ENCODE assay signal across 21 cellular contexts in the genomic region with DNA sequence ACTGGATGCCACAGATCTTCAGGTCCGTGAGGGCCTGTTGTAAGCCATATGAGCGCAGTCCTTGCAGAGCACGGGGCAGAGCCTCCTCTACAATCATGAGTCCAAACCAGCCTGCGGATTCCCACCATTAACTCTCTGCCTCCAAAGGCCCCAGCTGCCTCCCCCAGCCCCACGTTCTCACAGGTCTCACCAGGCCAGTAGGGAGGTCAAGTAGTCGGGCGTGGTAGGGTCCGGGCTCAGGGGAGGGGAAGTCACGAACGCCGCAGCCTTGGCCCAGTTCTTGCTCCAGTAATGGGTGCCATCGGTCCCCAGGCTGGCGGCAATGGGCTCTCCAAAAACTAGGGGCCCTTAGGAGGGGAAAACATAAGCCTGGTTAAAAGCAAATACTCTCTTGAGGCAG. TPM values are rescaled to one million over a fixed set of nuclear protein-coding genes. Genes with fewer than 3 reads are reported as not detected.
DNase-seq lines count a peak whose midpoint lies in the region; ATAC-seq and TF ChIP-seq lines count a peak whose summit lies in the region.
"Had no signal": no experiment of that assay in that cellular context is flagged by ENCODE, and none has a peak within 500 bp of the region (broad histone marks: within the 10 kb centered on the region; RNA-seq: fewer than 3 reads in every experiment).

No MANE protein-coding gene starts in this region.

- no peaks in the 10 kb centered on the region for H3K27me3 ChIP-seq in ascending aorta
- peaks cover 8% of the 10 kb centered on the region for H3K27me3 ChIP-seq in gastroesophageal sphincter
- peaks cover 0 to 14% (median 5%) of the 10 kb centered on the region in 3 donors for H3K27me3 ChIP-seq in skeletal muscle tissue (ENCODE audit: control insufficient read depth in 3 of 3, insufficient read depth in 3 of 3, low read length in 3 of 3)
- no peaks in the 10 kb centered on the region for H3K27me3 ChIP-seq in vagina
- H3K27me3 ChIP-seq: SJSA1 had no signal

- DNase-seq in ascending aorta (ENCODE audit: low spot score in 2 of 2) (no peak), vagina (ENCODE audit: extremely low spot score in 2 of 2) (no peak), dermis blood vessel endothelial cell (no peak)
- no peak for DNase-seq in stimulated activated CD4-positive, alpha-beta T cell treated with anti-CD3 and anti-CD28 coated beads, Interleukin-12 subunit alpha, Interleukin-12 subunit beta, amount 100 ng/mL, for 4 hours
- no peak for DNase-seq in activated naive CD8-positive, alpha-beta T cell treated with anti-CD3 and anti-CD28 coated beads for 36 hours
- DNase-seq: AML-193, H7, HFFc6, MV-4-11, NCI-H1417, NCI-H187 treated with DMSO at 0.1 percent for 48 hours, NCI-H345, NCI-H524 treated with DMSO at 0.1 percent for 48 hours, PC-9 had no signal

- TF ChIP-seq POLR2A in gastroesophageal sphincter (IDR thresholded peaks at IDR 0.05) (no peak), vagina (IDR thresholded peaks at IDR 0.05) (no peak)

- H3K27me3 Mint-ChIP-seq in activated naive CD8-positive, alpha-beta T cell treated with anti-CD3 and anti-CD28 coated beads for 36 hours: peaks cover 4% of the 10 kb centered on the region

- no peak for TF ChIP-seq EP300 in gastroesophageal sphincter (IDR thresholded peaks at IDR 0.05)

- H3K9me3 Mint-ChIP-seq in activated naive CD8-positive, alpha-beta T cell treated with anti-CD3 and anti-CD28 coated beads for 36 hours: no peaks in the 10 kb centered on the region
- H3K9me3 Mint-ChIP-seq: HFFc6 had no signal

- H3K27ac Mint-ChIP-seq in activated naive CD8-positive, alpha-beta T cell treated with anti-CD3 and anti-CD28 coated beads for 36 hours: no peak overlapping the region
- H3K27ac Mint-ChIP-seq: HFFc6 had no signal

- H3K4me1 ChIP-seq in ascending aorta: peaks cover 4% of the 10 kb centered on the region in 2 donors
- peaks cover 0 to 23% (median 0%) of the 10 kb centered on the region in 3 donors for H3K4me1 ChIP-seq in gastroesophageal sphincter
- peaks cover 0 to 9% (median 5%) of the 10 kb centered on the region in 3 donors for H3K4me1 ChIP-seq in skeletal muscle tissue (ENCODE audit: control insufficient read depth in 3 of 3, insufficient read depth in 3 of 3, low read length in 3 of 3)
- H3K4me1 ChIP-seq in vagina: peaks cover 7% of the 10 kb centered on the region
- H3K4me1 ChIP-seq: SJSA1 had no signal

- H3K4me1 Mint-ChIP-seq in activated naive CD8-positive, alpha-beta T cell treated with anti-CD3 and anti-CD28 coated beads for 36 hours: no peaks in the 10 kb centered on the region

- H3K9me3 ChIP-seq in ascending aorta: no peaks in the 10 kb centered on the region
- no peaks in the 10 kb centered on the region for H3K9me3 ChIP-seq in gastroesophageal sphincter
- H3K9me3 ChIP-seq in skeletal muscle tissue (ENCODE audit: control insufficient read depth in 3 of 3, low read length in 3 of 3): peaks cover 0 to 2% (median 0%) of the 10 kb centered on the region in 3 donors
- H3K9me3 ChIP-seq in vagina: no peaks in the 10 kb centered on the region
- H3K9me3 ChIP-seq: SJSA1 had no signal

- no peak for TF ChIP-seq CTCF in ascending aorta (IDR thresholded peaks at IDR 0.05)
- no peak for TF ChIP-seq CTCF in gastroesophageal sphincter (IDR thresholded peaks at IDR 0.05)
- TF ChIP-seq CTCF in vagina (IDR thresholded peaks at IDR 0.05): no peak

- peak overlapping the region; percentile 49 to 53 for H3K27ac ChIP-seq in ascending aorta
- peak overlapping the region in 3 of 4 donors; percentile 56 to 58 (median 57) for H3K27ac ChIP-seq in gastroesophageal sphincter
- H3K27ac ChIP-seq in skeletal muscle tissue (ENCODE audit: low read depth, low read length): peak overlapping the region; percentile 25
- peak overlapping the region; percentile 35 for H3K27ac ChIP-seq in vagina
- H3K27ac ChIP-seq: HL-60, KMS-11, PC-9, RWPE1, SJSA1 had no signal

- no peaks in the 10 kb centered on the region for H3K36me3 Mint-ChIP-seq in activated naive CD8-positive, alpha-beta T cell treated with anti-CD3 and anti-CD28 coated beads for 36 hours
- H3K36me3 Mint-ChIP-seq: CD14-positive monocyte had no signal

- ATAC-seq in gastroesophageal sphincter: no peak

- no CpG with 5 or more reads among the region's 13 CpGs for WGBS in gastroesophageal sphincter (ENCODE audit: low coverage in 1 of 2), 2 donors

- H3K4me3 ChIP-seq in ascending aorta (peak overlapping the region in 1 of 2 donors; percentile 53), gastroesophageal sphincter (no peak overlapping the region), skeletal muscle tissue (ENCODE audit: low read length in 3 of 3) (no peak overlapping the region), vagina (no peak overlapping the region)
- H3K4me3 ChIP-seq: PC-9, SJSA1 had no signal

- intact Hi-C loops in ascending aorta (cut with DNase I): no loop called here
- intact Hi-C loops in vagina (cut with DNase I): no loop called here

- no peak overlapping the region for H3K4me3 Mint-ChIP-seq in activated naive CD8-positive, alpha-beta T cell treated with anti-CD3 and anti-CD28 coated beads for 36 hours
- H3K4me3 Mint-ChIP-seq: CD14-positive monocyte, HFFc6 had no signal

- H3K36me3 ChIP-seq in ascending aorta (no peaks in the 10 kb centered on the region), gastroesophageal sphincter (no peaks in the 10 kb centered on the region), skeletal muscle tissue (ENCODE audit: control insufficient read depth in 3 of 3, insufficient read depth in 3 of 3, low read length in 3 of 3) (no peaks in the 10 kb centered on the region), vagina (no peaks in the 10 kb centered on the region)
- H3K36me3 ChIP-seq: SJSA1 had no signal

- no peak overlapping the region for H3K9ac ChIP-seq in skeletal muscle tissue (ENCODE audit: low read depth in 1 of 3, low read length in 3 of 3)
- H3K9ac ChIP-seq: KMS-11 had no signal

RNA-seq across cellular contexts. Expression of a gene that starts 53.6 kb away (rescaled TPM):
- 1.9 TPM for total RNA-seq in ascending aorta
- 1 to 10 TPM in 3 of 4 donors, under 1 TPM in 1; 0.62 to 4.3 (median 1.6) TPM for total RNA-seq in gastroesophageal sphincter
- total RNA-seq in skeletal muscle tissue: 5.7 TPM
- total RNA-seq in vagina: 3.4 TPM
- 0.34 and 0.37 TPM in 2 replicates for total RNA-seq in dermis blood vessel endothelial cell
- not detected for total RNA-seq in activated naive CD8-positive, alpha-beta T cell treated with anti-CD3 and anti-CD28 coated beads for 36 hours
- total RNA-seq: HFFc6, PC-9, SJSA1 had no signal
